ENCODE assay signal across 27 cellular contexts in the genomic region with DNA sequence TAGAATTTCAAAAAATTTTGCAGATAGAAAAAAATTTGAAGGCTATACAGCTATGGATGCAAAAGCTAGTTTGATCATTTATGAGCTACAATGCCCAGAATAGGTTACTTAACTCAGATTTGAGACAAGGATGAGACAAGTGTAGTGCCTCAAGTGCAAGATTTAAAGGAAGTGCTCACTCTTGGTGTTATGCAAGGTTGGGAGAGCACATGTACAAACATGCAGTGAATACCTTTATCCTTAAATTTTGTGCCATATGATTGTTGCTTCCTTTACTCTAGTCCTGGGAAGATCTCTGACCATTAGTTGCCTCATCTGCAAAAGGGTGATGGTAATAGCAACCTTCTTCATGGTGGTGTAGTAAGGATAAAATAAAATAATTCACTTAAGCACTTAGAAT. TPM values are rescaled to one million over a fixed set of nuclear protein-coding genes. Genes with fewer than 3 reads are reported as not detected.
"Had no signal": no experiment of that assay in that cellular context is flagged by ENCODE, and none has a peak within 500 bp of the region (broad histone marks: within the 10 kb centered on the region; RNA-seq: fewer than 3 reads in every experiment).

No MANE protein-coding gene starts in this region.

- H3K4me3 ChIP-seq: adrenal gland, body of pancreas, coronary artery, dorsolateral prefrontal cortex, esophagus squamous epithelium had no signal

- H3K27ac ChIP-seq: adrenal gland, body of pancreas, coronary artery, dorsolateral prefrontal cortex, esophagus squamous epithelium had no signal

- DNase-seq: activated CD4-positive, alpha-beta memory T cell treated with anti-CD3 and anti-CD28 coated beads for 36 hours; activated CD4-positive, alpha-beta T cell treated with anti-CD3 and anti-CD28 coated beads for 36 hours; activated CD4-positive, alpha-beta T cell treated with anti-CD3 and anti-CD28 coated beads, Interleukin-2, amount 10 ng/mL, durations not matched to agents 24 days and 14 days; activated CD4-positive, CD25-positive, alpha-beta regulatory T cell; activated CD4-positive, CD25-positive, alpha-beta regulatory T cell treated with anti-CD3 and anti-CD28 coated beads, Interleukin-2, amount 50 U/mL, for 72 hours; activated CD8-positive, alpha-beta memory T cell treated with anti-CD3 and anti-CD28 coated beads, Interleukin-2, amount 10 ng/mL, durations not matched to agents 7 days and 5 days; activated CD8-positive, alpha-beta memory T cell treated with anti-CD3 and anti-CD28 coated beads, Interleukin-2, amount 50 U/mL, for 4 hours; activated CD8-positive, alpha-beta T cell treated with anti-CD3 and anti-CD28 coated beads, Interleukin-2, amount 10 ng/mL, durations not matched to agents 7 days and 5 days; activated effector memory CD4-positive, alpha-beta T cell treated with anti-CD3 and anti-CD28 coated beads, Interleukin-2, amount 50 U/mL, for 16 hours; activated naive CD4-positive, alpha-beta T cell treated with anti-CD3 and anti-CD28 coated beads for 36 hours; activated naive CD8-positive, alpha-beta T cell treated with anti-CD3 and anti-CD28 coated beads for 36 hours; activated naive CD8-positive, alpha-beta T cell treated with anti-CD3 and anti-CD28 coated beads, Interleukin-2, amount 50 U/mL, for 24 hours; activated T-cell treated with anti-CD3 and anti-CD28 coated beads, Interleukin-2, amount 50 U/mL, for 1 hour; activated T-cell treated with anti-CD3 and anti-CD28 coated beads, Interleukin-2, amount 50 U/mL, for 48 hours; adrenal gland; amygdala; aorta; body of pancreas; dorsolateral prefrontal cortex; effector memory CD4-positive, alpha-beta T cell; endodermal cell; esophagus squamous epithelium; head of caudate nucleus; T-cell; T1000 had no signal

RNA-seq across cellular contexts. Expression of gene PPP2R2B, which starts 31.7 kb away (rescaled TPM):
- total RNA-seq: activated CD4-positive, alpha-beta T cell treated with anti-CD3 and anti-CD28 coated beads, Interleukin-2, amount 10 ng/mL, durations not matched to agents 24 days and 14 days; activated naive CD4-positive, alpha-beta T cell treated with anti-CD3 and anti-CD28 coated beads for 36 hours; activated T-helper 1 cell treated with anti-CD3 and anti-CD28 coated beads, Interleukin-12 subunit alpha, Interleukin-12 subunit beta, Interleukin-2, Interleukin-4 antibody, amounts not matched to agents 30 ng/mL and 10 ng/mL and 1 ng/mL, durations not matched to agents 14 hours and 24 hours and 36 hours had no signal
